In genomic region chr11:9616042-9616640, GRCh38 we compare ENCODE assay signal across 2 cellular contexts.
A peak's percentile ranks its signal among the peaks of the same experiment; 100 is the strongest.
TF ChIP-seq lines count a peak whose summit lies in the region.

No MANE protein-coding gene starts in this region.

TF ChIP-seq in IMR-90, 13 proteins besides CTCF, POLR2A, EP300 and RAD21:
- TF ChIP-seq NFE2L2 (IDR thresholded peaks at IDR 0.05; ENCODE audit: low read depth, low read length) (no peak), CHD1 (IDR thresholded peaks at IDR 0.05; ENCODE audit: low read depth, low read length) (no peak), CEBPB (IDR thresholded peaks at IDR 0.05; ENCODE audit: low read depth, low read length) (no peak), ELK1 (IDR thresholded peaks at IDR 0.05; ENCODE audit: borderline replicate concordance, low read depth, low read length) (no peak), RFX5 (IDR thresholded peaks at IDR 0.05; ENCODE audit: low read depth, low read length) (no peak), RCOR1 (IDR thresholded peaks at IDR 0.05; ENCODE audit: insufficient replicate concordance, low read length) (no peak), MAFK (IDR thresholded peaks at IDR 0.05; ENCODE audit: low read depth, low read length) (no peak), BHLHE40 (IDR thresholded peaks at IDR 0.05; ENCODE audit: low read depth, low read length) (no peak)

TF ChIP-seq in GM12878, 131 proteins besides CTCF, POLR2A, EP300 and RAD21:
- TF ChIP-seq RELB (IDR thresholded peaks at IDR 0.05; ENCODE audit: low read depth) (no peak), MYC (IDR thresholded peaks at IDR 0.05; ENCODE audit: insufficient read depth, insufficient read length, insufficient replicate concordance, low read length, severe bottlenecking) (no peak), CREB1 (IDR thresholded peaks at IDR 0.05; ENCODE audit: low read depth) (0 out of 2 replicates have a peak, but pooled peaks have one; percentile 35), RUNX3 (IDR thresholded peaks at IDR 0.05; ENCODE audit: low read length) (peak; percentile 32), MYB (IDR thresholded peaks at IDR 0.05; ENCODE audit: borderline replicate concordance, low read depth, low read length) (no peak), HDAC2 (IDR thresholded peaks at IDR 0.05) (no peak), IKZF1 (conservative IDR thresholded peaks at IDR 0.05) (no peak), CREM (IDR thresholded peaks at IDR 0.05; ENCODE audit: low read depth) (no peak), WRNIP1 (IDR thresholded peaks at IDR 0.05; ENCODE audit: borderline replicate concordance, low read depth, low read length) (no peak), ZBTB33 (IDR thresholded peaks at IDR 0.05) (no peak)
TF ChIP-seq in GM12878: peak in this region for 2.
